13 cellular contexts compared by ENCODE assay signal in the genomic region with DNA sequence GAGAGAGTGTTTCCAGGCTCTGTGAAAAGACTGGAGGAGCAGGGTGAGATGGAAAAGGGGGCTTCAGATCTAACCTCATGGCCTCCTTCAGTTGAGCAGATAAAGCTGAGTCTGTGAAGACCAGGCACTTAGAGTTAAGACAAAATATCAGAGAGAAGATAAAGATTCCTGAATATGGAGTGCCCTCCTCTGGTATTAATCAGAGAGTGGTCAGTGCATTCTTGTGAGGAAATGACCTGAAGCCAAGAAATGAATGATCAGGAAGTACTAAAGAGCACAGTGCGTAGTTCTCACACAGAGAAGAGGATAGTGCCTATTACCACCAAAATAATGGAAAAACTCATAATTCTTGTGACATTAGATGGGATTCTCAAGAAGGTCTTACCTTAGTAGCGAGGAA.
DNase-seq lines count a peak whose midpoint lies in the region; ATAC-seq, FAIRE-seq and TF ChIP-seq lines count a peak whose summit lies in the region.
"Had no signal": no experiment of that assay in that cellular context is flagged by ENCODE, and none has a peak within 500 bp of the region (broad histone marks: within the 10 kb centered on the region; RNA-seq: fewer than 3 reads in every experiment).

No MANE protein-coding gene starts in this region.

- DNase-seq in BE2C (no peak), NCI-H146 (lab: John Stamatoyannopoulos, UW) (peak; percentile 80), amniotic epithelial cell (ENCODE audit: low read depth) (peak; percentile 1), HepG2 (ENCODE audit: low spot score) (no peak), RCC 7860 (ENCODE audit: low spot score) (no peak), transverse colon (no peak), inferior parietal cortex (ENCODE audit: extremely low spot score) (no peak)
- DNase-seq: activated B cell treated with CpG ODN at 0.5 μM for 24 hours; activated T-cell treated with anti-CD3 and anti-CD28 coated beads, Interleukin-2, amount 50 U/mL, for 24 hours; PC-9; stimulated activated CD4-positive, alpha-beta T cell treated with anti-CD3 and anti-CD28 coated beads, Interleukin-4, amount 100 ng/mL, for 1 hour had no signal

- CTCF ChIA-PET in HepG2 (lab: Yijun Ruan, JAX; ENCODE audit: low intra/inter-chr PET ratio, low total read pairs), result no interaction called here

- no peaks in the 10 kb centered on the region for H4K20me1 ChIP-seq in HepG2 (ENCODE audit: insufficient read depth, low read length)

- H3K36me3 ChIP-seq in BE2C (no peaks in the 10 kb centered on the region), HepG2 (replicated peaks in 1 of 2; ENCODE audit: control insufficient read depth in 1 of 2, insufficient read depth in 2 of 2, low read length in 2 of 2) (no peaks in the 10 kb centered on the region), transverse colon (no peaks in the 10 kb centered on the region)
- H3K36me3 ChIP-seq: cardiac muscle cell had no signal

- no TSS peak for BruUV-seq in HepG2 (replicated peaks; lab: Mats Ljungman, UMichigan)

- no peak for TF ChIP-seq RAD21 in HepG2 (CRISPR knock-in tag; IDR thresholded peaks at IDR 0.05)

- no peaks in the 10 kb centered on the region for H3K79me2 ChIP-seq in HepG2 (ENCODE audit: insufficient read depth, low read length)

- H3K9me3 ChIP-seq in BE2C (no peaks in the 10 kb centered on the region), HepG2 (ENCODE audit: low read length) (no peaks in the 10 kb centered on the region), transverse colon (no peaks in the 10 kb centered on the region)

- H3K4me2 ChIP-seq in HepG2 (ENCODE audit: low read depth, low read length), result no peak overlapping the region
- H3K4me2 ChIP-seq: PC-9 had no signal

- in situ Hi-C loops in HepG2 (cut with HindIII; ENCODE audit: extremely low pct_ligation_motif_present, low pct_unique_long_range_greater_than_20kb) (no loop called here), transverse colon (cut with MboI; ENCODE audit: low pct_ligation_motif_present in 1 of 4, low pct_unique_long_range_greater_than_20kb in 1 of 4, low sequenced_read_pairs in 3 of 4) (loop anchor here in 1 of 4 donors (25.0 kb wide), 1 partner anchor 95 kb away; no protein-coding TSS in a partner anchor)

- H3K4me1 ChIP-seq in BE2C (no peaks in the 10 kb centered on the region), HepG2 (ENCODE audit: insufficient read depth, low read length) (no peaks in the 10 kb centered on the region), transverse colon (no peaks in the 10 kb centered on the region)

- H3K27ac ChIP-seq in HepG2 (ENCODE audit: extremely low read length, insufficient read depth, low read length) (no peak overlapping the region), transverse colon (no peak overlapping the region)
- H3K27ac ChIP-seq: cardiac muscle cell, PC-9 had no signal

- TF ChIP-seq POLR2A in HepG2 (IDR thresholded peaks at IDR 0.05; ENCODE audit: insufficient read depth in 1 of 2, low read depth in 2 of 2, low read length in 2 of 2), result no peak
- no peak for TF ChIP-seq POLR2A in transverse colon (IDR thresholded peaks at IDR 0.05)

- no peak overlapping the region for H3K9ac ChIP-seq in HepG2 (ENCODE audit: insufficient read depth, low read depth, low read length)

- no peak overlapping the region for H3K4me3 ChIP-seq in BE2C (ENCODE audit: low read depth, low read length)
- H3K4me3 ChIP-seq in HepG2 (replicated peaks in 1 of 3; ENCODE audit: insufficient read depth in 1 of 3, low read depth in 2 of 3, low read length in 3 of 3), result no peak overlapping the region
- no peak overlapping the region for H3K4me3 ChIP-seq in transverse colon
- H3K4me3 ChIP-seq: cardiac muscle cell, PC-9 had no signal

- no peak overlapping the region for H2AFZ ChIP-seq in HepG2 (ENCODE audit: low read length)
- H2AFZ ChIP-seq: PC-9 had no signal

- POLR2A ChIA-PET in HepG2 (lab: Yijun Ruan, JAX), result no interaction called here

- intact Hi-C loops in HepG2 (cut with micrococcal nuclease; ENCODE audit: unreplicated experiment) (no loop called here), transverse colon (cut with DNase I; ENCODE audit: low total_unique reads) (no loop called here)

- H3K27me3 ChIP-seq in BE2C, result no peaks in the 10 kb centered on the region
- no peaks in the 10 kb centered on the region for H3K27me3 ChIP-seq in HepG2 (ENCODE audit: control insufficient read depth in 1 of 2, insufficient read depth in 2 of 2, low read length in 2 of 2)
- no peaks in the 10 kb centered on the region for H3K27me3 ChIP-seq in transverse colon
- H3K27me3 ChIP-seq: cardiac muscle cell had no signal

- ATAC-seq in HepG2 (no peak), GM21423 (IDR thresholded peaks at IDR 0.05; ENCODE audit: unreplicated experiment) (no peak)

- FAIRE-seq in HepG2 (lab: Jason Lieb, UNC) (no peak), RCC 7860 (lab: Jason Lieb, UNC) (no peak)

- no peak for TF ChIP-seq EP300 in HepG2 (IDR thresholded peaks at IDR 0.05; ENCODE audit: low read depth in 2 of 2, low read length in 2 of 2)
- TF ChIP-seq EP300 in HepG2 (CRISPR knock-in tag; IDR thresholded peaks at IDR 0.05; ENCODE audit: borderline replicate concordance), result no peak
- no peak for TF ChIP-seq EP300 in transverse colon (IDR thresholded peaks at IDR 0.05; ENCODE audit: low read depth)

- 21% methylated on average over 2 of the region's 2 CpGs for WGBS in HepG2 (ENCODE audit: low lambda C conversion rate)
- WGBS in transverse colon (ENCODE audit: low coverage in 1 of 2), 2 donors, result 45 to 53% methylated on average over 2 of the region's 2 CpGs

- peak; percentile 42; the same call in 1 of the 2 replicates for TF ChIP-seq CTCF in BE2C (IDR thresholded peaks at IDR 0.05; ENCODE audit: low read depth, low read length)
- peak; percentile 21; the same call in 1 of the 2 replicates for TF ChIP-seq CTCF in HepG2 (CRISPR knock-in tag; IDR thresholded peaks at IDR 0.05)
- TF ChIP-seq CTCF in transverse colon (IDR thresholded peaks at IDR 0.05), result no peak

TF ChIP-seq in HepG2, 621 proteins besides CTCF, POLR2A, EP300 and RAD21 (continues in another document):
- no peak for TF ChIP-seq ARHGAP35 (CRISPR knock-in tag; IDR thresholded peaks at IDR 0.05; ENCODE audit: borderline replicate concordance)
- no peak for TF ChIP-seq HIVEP1 (CRISPR knock-in tag; IDR thresholded peaks at IDR 0.05)
- TF ChIP-seq ZNF264 (CRISPR knock-in tag; IDR thresholded peaks at IDR 0.05), result no peak
- no peak for TF ChIP-seq KLF12 (CRISPR knock-in tag; IDR thresholded peaks at IDR 0.05; ENCODE audit: borderline replicate concordance)
- TF ChIP-seq ZNF331 (CRISPR knock-in tag; IDR thresholded peaks at IDR 0.05), result no peak
- TF ChIP-seq ZFP36 (IDR thresholded peaks at IDR 0.05; ENCODE audit: borderline replicate concordance, low read depth, low read length, partially characterized antibody), result no peak
- TF ChIP-seq, protein P1, sequence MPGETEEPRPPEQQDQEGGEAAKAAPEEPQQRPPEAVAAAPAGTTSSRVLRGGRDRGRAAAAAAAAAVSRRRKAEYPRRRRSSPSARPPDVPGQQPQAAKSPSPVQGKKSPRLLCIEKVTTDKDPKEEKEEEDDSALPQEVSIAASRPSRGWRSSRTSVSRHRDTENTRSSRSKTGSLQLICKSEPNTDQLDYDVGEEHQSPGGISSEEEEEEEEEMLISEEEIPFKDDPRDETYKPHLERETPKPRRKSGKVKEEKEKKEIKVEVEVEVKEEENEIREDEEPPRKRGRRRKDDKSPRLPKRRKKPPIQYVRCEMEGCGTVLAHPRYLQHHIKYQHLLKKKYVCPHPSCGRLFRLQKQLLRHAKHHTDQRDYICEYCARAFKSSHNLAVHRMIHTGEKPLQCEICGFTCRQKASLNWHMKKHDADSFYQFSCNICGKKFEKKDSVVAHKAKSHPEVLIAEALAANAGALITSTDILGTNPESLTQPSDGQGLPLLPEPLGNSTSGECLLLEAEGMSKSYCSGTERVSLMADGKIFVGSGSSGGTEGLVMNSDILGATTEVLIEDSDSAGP (CRISPR knock-in tag; IDR thresholded peaks at IDR 0.05; ENCODE audit: borderline replicate concordance), result no peak
- TF ChIP-seq RXRB (CRISPR knock-in tag; IDR thresholded peaks at IDR 0.05; ENCODE audit: borderline replicate concordance), result no peak
- TF ChIP-seq ZNF629 (CRISPR knock-in tag; conservative IDR thresholded peaks at IDR 0.05), result no peak
- no peak for TF ChIP-seq SP1 (IDR thresholded peaks at IDR 0.05)
- no peak for TF ChIP-seq SP1 (CRISPR knock-in tag; IDR thresholded peaks at IDR 0.05)
- TF ChIP-seq, protein P2, sequence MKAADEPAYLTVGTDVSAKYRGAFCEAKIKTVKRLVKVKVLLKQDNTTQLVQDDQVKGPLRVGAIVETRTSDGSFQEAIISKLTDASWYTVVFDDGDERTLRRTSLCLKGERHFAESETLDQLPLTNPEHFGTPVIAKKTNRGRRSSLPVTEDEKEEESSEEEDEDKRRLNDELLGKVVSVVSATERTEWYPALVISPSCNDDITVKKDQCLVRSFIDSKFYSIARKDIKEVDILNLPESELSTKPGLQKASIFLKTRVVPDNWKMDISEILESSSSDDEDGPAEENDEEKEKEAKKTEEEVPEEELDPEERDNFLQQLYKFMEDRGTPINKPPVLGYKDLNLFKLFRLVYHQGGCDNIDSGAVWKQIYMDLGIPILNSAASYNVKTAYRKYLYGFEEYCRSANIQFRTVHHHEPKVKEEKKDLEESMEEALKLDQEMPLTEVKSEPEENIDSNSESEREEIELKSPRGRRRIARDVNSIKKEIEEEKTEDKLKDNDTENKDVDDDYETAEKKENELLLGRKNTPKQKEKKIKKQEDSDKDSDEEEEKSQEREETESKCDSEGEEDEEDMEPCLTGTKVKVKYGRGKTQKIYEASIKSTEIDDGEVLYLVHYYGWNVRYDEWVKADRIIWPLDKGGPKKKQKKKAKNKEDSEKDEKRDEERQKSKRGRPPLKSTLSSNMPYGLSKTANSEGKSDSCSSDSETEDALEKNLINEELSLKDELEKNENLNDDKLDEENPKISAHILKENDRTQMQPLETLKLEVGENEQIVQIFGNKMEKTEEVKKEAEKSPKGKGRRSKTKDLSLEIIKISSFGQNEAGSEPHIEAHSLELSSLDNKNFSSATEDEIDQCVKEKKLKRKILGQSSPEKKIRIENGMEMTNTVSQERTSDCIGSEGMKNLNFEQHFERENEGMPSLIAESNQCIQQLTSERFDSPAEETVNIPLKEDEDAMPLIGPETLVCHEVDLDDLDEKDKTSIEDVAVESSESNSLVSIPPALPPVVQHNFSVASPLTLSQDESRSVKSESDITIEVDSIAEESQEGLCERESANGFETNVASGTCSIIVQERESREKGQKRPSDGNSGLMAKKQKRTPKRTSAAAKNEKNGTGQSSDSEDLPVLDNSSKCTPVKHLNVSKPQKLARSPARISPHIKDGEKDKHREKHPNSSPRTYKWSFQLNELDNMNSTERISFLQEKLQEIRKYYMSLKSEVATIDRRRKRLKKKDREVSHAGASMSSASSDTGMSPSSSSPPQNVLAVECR (CRISPR knock-in tag; IDR thresholded peaks at IDR 0.05; ENCODE audit: borderline replicate concordance), result no peak

Comparison
In these comparisons a context has a peak if more than half of its experiments do, and no peak if none do; other contexts are left out.
1. DNase-seq: peak in NCI-H146 (single experiment) and amniotic epithelial cell (single experiment); none in BE2C (single experiment), HepG2 (single experiment), RCC 7860 (single experiment), transverse colon (single experiment) and inferior parietal cortex (single experiment).
2. CTCF ChIP-seq: peak in BE2C (single experiment) and HepG2 (single experiment); none in transverse colon (0 of 5).